ENCODE assay signal across 1 cellular context in the genomic region with DNA sequence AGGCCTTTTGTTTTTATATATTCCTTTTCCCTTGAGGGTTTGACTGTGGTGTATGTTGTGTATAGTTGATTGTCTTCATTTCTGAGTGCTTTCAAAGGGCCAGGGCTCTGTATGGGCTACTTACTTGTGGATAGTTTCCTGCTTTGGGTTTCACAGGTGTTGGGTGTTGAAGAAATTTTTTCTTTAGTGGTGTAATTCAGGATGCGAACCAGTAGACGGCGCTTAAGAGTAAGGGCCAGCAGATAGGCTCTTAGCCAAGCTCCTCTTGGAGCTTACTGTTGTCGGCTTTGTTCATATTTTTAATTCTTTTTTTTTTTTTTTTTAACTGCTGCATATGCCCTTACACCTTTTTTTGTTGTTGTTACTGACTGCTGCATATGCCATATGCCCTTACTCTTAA.
TF ChIP-seq lines count a peak whose summit lies in the region.

No MANE protein-coding gene starts in this region.

TF ChIP-seq in SK-N-SH treated with all-trans-retinoic acid at 6 μM for 48 hours, 23 proteins besides CTCF, POLR2A, EP300 and RAD21:
- TF ChIP-seq, protein P1, sequence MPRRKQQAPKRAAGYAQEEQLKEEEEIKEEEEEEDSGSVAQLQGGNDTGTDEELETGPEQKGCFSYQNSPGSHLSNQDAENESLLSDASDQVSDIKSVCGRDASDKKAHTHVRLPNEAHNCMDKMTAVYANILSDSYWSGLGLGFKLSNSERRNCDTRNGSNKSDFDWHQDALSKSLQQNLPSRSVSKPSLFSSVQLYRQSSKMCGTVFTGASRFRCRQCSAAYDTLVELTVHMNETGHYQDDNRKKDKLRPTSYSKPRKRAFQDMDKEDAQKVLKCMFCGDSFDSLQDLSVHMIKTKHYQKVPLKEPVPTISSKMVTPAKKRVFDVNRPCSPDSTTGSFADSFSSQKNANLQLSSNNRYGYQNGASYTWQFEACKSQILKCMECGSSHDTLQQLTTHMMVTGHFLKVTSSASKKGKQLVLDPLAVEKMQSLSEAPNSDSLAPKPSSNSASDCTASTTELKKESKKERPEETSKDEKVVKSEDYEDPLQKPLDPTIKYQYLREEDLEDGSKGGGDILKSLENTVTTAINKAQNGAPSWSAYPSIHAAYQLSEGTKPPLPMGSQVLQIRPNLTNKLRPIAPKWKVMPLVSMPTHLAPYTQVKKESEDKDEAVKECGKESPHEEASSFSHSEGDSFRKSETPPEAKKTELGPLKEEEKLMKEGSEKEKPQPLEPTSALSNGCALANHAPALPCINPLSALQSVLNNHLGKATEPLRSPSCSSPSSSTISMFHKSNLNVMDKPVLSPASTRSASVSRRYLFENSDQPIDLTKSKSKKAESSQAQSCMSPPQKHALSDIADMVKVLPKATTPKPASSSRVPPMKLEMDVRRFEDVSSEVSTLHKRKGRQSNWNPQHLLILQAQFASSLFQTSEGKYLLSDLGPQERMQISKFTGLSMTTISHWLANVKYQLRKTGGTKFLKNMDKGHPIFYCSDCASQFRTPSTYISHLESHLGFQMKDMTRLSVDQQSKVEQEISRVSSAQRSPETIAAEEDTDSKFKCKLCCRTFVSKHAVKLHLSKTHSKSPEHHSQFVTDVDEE (CRISPR knock-in tag; IDR thresholded peaks at IDR 0.05), result no peak
- TF ChIP-seq ESRRG (CRISPR knock-in tag; IDR thresholded peaks at IDR 0.05), result no peak
- no peak for TF ChIP-seq ZFP3 (CRISPR knock-in tag; IDR thresholded peaks at IDR 0.05)
- TF ChIP-seq, protein P2, sequence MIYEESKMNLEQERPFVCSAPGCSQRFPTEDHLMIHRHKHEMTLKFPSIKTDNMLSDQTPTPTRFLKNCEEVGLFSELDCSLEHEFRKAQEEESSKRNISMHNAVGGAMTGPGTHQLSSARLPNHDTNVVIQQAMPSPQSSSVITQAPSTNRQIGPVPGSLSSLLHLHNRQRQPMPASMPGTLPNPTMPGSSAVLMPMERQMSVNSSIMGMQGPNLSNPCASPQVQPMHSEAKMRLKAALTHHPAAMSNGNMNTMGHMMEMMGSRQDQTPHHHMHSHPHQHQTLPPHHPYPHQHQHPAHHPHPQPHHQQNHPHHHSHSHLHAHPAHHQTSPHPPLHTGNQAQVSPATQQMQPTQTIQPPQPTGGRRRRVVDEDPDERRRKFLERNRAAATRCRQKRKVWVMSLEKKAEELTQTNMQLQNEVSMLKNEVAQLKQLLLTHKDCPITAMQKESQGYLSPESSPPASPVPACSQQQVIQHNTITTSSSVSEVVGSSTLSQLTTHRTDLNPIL (CRISPR knock-in tag; IDR thresholded peaks at IDR 0.05; ENCODE audit: low read depth), result no peak
- TF ChIP-seq, protein P3, sequence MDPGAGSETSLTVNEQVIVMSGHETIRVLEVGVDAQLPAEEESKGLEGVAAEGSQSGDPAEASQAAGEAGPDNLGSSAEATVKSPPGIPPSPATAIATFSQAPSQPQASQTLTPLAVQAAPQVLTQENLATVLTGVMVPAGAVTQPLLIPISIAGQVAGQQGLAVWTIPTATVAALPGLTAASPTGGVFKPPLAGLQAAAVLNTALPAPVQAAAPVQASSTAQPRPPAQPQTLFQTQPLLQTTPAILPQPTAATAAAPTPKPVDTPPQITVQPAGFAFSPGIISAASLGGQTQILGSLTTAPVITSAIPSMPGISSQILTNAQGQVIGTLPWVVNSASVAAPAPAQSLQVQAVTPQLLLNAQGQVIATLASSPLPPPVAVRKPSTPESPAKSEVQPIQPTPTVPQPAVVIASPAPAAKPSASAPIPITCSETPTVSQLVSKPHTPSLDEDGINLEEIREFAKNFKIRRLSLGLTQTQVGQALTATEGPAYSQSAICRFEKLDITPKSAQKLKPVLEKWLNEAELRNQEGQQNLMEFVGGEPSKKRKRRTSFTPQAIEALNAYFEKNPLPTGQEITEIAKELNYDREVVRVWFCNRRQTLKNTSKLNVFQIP (CRISPR knock-in tag; IDR thresholded peaks at IDR 0.05; ENCODE audit: borderline replicate concordance, low read depth), result no peak
- TF ChIP-seq, protein P4, sequence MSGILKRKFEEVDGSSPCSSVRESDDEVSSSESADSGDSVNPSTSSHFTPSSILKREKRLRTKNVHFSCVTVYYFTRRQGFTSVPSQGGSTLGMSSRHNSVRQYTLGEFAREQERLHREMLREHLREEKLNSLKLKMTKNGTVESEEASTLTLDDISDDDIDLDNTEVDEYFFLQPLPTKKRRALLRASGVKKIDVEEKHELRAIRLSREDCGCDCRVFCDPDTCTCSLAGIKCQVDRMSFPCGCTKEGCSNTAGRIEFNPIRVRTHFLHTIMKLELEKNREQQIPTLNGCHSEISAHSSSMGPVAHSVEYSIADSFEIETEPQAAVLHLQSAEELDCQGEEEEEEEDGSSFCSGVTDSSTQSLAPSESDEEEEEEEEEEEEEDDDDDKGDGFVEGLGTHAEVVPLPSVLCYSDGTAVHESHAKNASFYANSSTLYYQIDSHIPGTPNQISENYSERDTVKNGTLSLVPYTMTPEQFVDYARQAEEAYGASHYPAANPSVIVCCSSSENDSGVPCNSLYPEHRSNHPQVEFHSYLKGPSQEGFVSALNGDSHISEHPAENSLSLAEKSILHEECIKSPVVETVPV (CRISPR knock-in tag; IDR thresholded peaks at IDR 0.05), result no peak
- no peak for TF ChIP-seq ARNTL (CRISPR knock-in tag; IDR thresholded peaks at IDR 0.05; ENCODE audit: borderline replicate concordance, low read depth)
- no peak for TF ChIP-seq CSDC2 (CRISPR knock-in tag; IDR thresholded peaks at IDR 0.05)
- no peak for TF ChIP-seq OSR1 (CRISPR knock-in tag; IDR thresholded peaks at IDR 0.05)
- no peak for TF ChIP-seq ZNF70 (CRISPR knock-in tag; IDR thresholded peaks at IDR 0.05)
